ENCODE assay signal across 1 cellular context in the genomic region with DNA sequence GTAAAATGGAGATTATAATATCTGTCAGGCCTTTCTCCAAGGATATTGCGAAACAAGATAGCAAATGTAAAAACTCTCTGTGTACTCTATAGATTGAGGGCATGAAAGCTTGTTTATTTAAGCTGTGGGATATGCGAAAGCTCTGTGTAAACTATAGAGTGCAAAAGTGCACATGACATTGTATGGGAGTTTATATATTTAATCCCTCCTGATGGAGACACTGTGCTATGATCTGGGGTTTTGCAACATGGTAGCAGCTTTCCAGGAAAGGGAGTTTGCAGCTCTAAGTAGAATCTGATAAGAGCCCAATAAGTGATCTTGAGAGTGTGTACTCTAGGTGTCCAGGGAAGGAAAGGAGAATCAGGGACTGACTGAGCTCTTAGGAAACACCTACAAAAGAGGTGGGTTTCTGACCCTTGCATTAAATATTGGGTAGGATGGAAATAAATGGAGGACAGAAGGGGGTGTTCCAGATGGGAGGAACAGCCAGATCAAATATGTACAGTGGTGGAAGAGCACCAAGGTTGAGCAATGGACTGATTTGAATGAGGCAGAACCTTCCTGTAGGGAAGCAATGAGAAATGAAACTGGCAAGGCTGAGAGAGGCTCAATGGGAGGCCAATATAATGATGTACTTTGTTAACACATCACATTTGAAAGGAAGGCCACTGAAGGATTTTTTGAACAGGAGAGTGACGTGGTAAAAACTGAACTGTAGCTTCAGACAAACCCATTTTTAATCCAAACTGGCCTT.
TF ChIP-seq lines count a peak whose summit lies in the region.

No MANE protein-coding gene starts in this region.

TF ChIP-seq in HepG2, 621 proteins besides CTCF, POLR2A, EP300 and RAD21 (continued from another document and continues in another):
- TF ChIP-seq TEAD3 (CRISPR knock-in tag; optimal IDR thresholded peaks at IDR 0.05; ENCODE audit: borderline replicate concordance), result peak; percentile 42
- TF ChIP-seq ZNF30 (CRISPR knock-in tag; IDR thresholded peaks at IDR 0.05), result no peak
- no peak for TF ChIP-seq ZNF678 (CRISPR knock-in tag; IDR thresholded peaks at IDR 0.05)
- TF ChIP-seq, protein P1, sequence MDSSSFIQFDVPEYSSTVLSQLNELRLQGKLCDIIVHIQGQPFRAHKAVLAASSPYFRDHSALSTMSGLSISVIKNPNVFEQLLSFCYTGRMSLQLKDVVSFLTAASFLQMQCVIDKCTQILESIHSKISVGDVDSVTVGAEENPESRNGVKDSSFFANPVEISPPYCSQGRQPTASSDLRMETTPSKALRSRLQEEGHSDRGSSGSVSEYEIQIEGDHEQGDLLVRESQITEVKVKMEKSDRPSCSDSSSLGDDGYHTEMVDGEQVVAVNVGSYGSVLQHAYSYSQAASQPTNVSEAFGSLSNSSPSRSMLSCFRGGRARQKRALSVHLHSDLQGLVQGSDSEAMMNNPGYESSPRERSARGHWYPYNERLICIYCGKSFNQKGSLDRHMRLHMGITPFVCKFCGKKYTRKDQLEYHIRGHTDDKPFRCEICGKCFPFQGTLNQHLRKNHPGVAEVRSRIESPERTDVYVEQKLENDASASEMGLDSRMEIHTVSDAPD (CRISPR knock-in tag; IDR thresholded peaks at IDR 0.05), result 0 out of 2 replicates have a peak, but pooled peaks have one; percentile 64
- TF ChIP-seq GABPA (IDR thresholded peaks at IDR 0.05; ENCODE audit: low read depth, low read length), result no peak
- 0 out of 2 replicates have a peak, but pooled peaks have one; percentile 27 for TF ChIP-seq GABPA (CRISPR knock-in tag; IDR thresholded peaks at IDR 0.05; ENCODE audit: low read depth)
- peak; percentile 84 for TF ChIP-seq NCOA2 (CRISPR knock-in tag; IDR thresholded peaks at IDR 0.05)
- 0 out of 2 replicates have a peak, but pooled peaks have one; percentile 30 for TF ChIP-seq ZNF589 (CRISPR knock-in tag; conservative IDR thresholded peaks at IDR 0.05)
- TF ChIP-seq CEBPG (CRISPR knock-in tag; IDR thresholded peaks at IDR 0.05), result peak; percentile 89
- TF ChIP-seq ZFP90 (CRISPR knock-in tag; IDR thresholded peaks at IDR 0.05; ENCODE audit: borderline replicate concordance), result peak; percentile 53; the same call in 1 of the 2 replicates
- 0 out of 2 replicates have a peak, but pooled peaks have one; percentile 56 for TF ChIP-seq ZMYM4 (CRISPR knock-in tag; IDR thresholded peaks at IDR 0.05)
- TF ChIP-seq ZNF44 (CRISPR knock-in tag; IDR thresholded peaks at IDR 0.05), result no peak
- TF ChIP-seq, protein P2, sequence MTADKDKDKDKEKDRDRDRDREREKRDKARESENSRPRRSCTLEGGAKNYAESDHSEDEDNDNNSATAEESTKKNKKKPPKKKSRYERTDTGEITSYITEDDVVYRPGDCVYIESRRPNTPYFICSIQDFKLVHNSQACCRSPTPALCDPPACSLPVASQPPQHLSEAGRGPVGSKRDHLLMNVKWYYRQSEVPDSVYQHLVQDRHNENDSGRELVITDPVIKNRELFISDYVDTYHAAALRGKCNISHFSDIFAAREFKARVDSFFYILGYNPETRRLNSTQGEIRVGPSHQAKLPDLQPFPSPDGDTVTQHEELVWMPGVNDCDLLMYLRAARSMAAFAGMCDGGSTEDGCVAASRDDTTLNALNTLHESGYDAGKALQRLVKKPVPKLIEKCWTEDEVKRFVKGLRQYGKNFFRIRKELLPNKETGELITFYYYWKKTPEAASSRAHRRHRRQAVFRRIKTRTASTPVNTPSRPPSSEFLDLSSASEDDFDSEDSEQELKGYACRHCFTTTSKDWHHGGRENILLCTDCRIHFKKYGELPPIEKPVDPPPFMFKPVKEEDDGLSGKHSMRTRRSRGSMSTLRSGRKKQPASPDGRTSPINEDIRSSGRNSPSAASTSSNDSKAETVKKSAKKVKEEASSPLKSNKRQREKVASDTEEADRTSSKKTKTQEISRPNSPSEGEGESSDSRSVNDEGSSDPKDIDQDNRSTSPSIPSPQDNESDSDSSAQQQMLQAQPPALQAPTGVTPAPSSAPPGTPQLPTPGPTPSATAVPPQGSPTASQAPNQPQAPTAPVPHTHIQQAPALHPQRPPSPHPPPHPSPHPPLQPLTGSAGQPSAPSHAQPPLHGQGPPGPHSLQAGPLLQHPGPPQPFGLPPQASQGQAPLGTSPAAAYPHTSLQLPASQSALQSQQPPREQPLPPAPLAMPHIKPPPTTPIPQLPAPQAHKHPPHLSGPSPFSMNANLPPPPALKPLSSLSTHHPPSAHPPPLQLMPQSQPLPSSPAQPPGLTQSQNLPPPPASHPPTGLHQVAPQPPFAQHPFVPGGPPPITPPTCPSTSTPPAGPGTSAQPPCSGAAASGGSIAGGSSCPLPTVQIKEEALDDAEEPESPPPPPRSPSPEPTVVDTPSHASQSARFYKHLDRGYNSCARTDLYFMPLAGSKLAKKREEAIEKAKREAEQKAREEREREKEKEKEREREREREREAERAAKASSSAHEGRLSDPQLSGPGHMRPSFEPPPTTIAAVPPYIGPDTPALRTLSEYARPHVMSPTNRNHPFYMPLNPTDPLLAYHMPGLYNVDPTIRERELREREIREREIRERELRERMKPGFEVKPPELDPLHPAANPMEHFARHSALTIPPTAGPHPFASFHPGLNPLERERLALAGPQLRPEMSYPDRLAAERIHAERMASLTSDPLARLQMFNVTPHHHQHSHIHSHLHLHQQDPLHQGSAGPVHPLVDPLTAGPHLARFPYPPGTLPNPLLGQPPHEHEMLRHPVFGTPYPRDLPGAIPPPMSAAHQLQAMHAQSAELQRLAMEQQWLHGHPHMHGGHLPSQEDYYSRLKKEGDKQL (CRISPR knock-in tag; IDR thresholded peaks at IDR 0.05; ENCODE audit: low read depth), result peak; percentile 96
- TF ChIP-seq ARNTL (CRISPR knock-in tag; IDR thresholded peaks at IDR 0.05), result no peak
- TF ChIP-seq, protein P3, sequence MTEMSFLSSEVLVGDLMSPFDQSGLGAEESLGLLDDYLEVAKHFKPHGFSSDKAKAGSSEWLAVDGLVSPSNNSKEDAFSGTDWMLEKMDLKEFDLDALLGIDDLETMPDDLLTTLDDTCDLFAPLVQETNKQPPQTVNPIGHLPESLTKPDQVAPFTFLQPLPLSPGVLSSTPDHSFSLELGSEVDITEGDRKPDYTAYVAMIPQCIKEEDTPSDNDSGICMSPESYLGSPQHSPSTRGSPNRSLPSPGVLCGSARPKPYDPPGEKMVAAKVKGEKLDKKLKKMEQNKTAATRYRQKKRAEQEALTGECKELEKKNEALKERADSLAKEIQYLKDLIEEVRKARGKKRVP (CRISPR knock-in tag; IDR thresholded peaks at IDR 0.05), result 0 out of 4 replicates have a peak, but pooled peaks of 1 of the 2 experiments have one; percentile 12
- TF ChIP-seq, protein P4, sequence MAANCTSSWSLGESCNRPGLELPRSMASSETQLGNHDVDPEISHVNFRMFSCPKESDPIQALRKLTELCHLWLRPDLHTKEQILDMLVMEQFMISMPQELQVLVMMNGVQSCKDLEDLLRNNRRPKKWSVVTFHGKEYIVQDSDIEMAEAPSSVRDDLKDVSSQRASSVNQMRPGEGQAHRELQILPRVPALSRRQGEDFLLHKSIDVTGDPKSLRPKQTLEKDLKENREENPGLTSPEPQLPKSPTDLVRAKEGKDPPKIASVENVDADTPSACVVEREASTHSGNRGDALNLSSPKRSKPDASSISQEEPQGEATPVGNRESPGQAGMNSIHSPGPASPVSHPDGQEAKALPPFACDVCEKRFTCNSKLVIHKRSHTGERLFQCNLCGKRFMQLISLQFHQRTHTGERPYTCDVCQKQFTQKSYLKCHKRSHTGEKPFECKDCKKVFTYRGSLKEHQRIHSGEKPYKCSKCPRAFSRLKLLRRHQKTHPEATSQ (CRISPR knock-in tag; IDR thresholded peaks at IDR 0.05; ENCODE audit: borderline replicate concordance), result peak; percentile 67; the same call in 1 of the 2 replicates
- TF ChIP-seq ZBTB20 (CRISPR knock-in tag; IDR thresholded peaks at IDR 0.05; ENCODE audit: borderline replicate concordance, low read depth), result peak; percentile 100
- TF ChIP-seq HOXA3 (CRISPR knock-in tag; IDR thresholded peaks at IDR 0.05), result 0 out of 2 replicates have a peak, but pooled peaks have one; percentile 38
- 0 out of 2 replicates have a peak, but pooled peaks have one; percentile 37 for TF ChIP-seq ZNF510 (CRISPR knock-in tag; IDR thresholded peaks at IDR 0.05; ENCODE audit: low read depth)
- TF ChIP-seq NFYB (CRISPR knock-in tag; IDR thresholded peaks at IDR 0.05), result no peak
- TF ChIP-seq MED1 (CRISPR knock-in tag; IDR thresholded peaks at IDR 0.05), result peak; percentile 71
- TF ChIP-seq, protein P5, sequence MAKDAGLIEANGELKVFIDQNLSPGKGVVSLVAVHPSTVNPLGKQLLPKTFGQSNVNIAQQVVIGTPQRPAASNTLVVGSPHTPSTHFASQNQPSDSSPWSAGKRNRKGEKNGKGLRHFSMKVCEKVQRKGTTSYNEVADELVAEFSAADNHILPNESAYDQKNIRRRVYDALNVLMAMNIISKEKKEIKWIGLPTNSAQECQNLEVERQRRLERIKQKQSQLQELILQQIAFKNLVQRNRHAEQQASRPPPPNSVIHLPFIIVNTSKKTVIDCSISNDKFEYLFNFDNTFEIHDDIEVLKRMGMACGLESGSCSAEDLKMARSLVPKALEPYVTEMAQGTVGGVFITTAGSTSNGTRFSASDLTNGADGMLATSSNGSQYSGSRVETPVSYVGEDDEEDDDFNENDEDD (CRISPR knock-in tag; IDR thresholded peaks at IDR 0.05; ENCODE audit: borderline replicate concordance), result no peak
- TF ChIP-seq GFI1 (CRISPR knock-in tag; IDR thresholded peaks at IDR 0.05; ENCODE audit: borderline replicate concordance), result peak; percentile 69
- peak; percentile 66; the same call in 1 of the 2 replicates for TF ChIP-seq NR2F2 (IDR thresholded peaks at IDR 0.05; ENCODE audit: borderline replicate concordance, low read depth)
- peak; percentile 61; the same call in 1 of the 2 replicates for TF ChIP-seq TCF7 (IDR thresholded peaks at IDR 0.05; ENCODE audit: low read depth)
- TF ChIP-seq, protein P6, sequence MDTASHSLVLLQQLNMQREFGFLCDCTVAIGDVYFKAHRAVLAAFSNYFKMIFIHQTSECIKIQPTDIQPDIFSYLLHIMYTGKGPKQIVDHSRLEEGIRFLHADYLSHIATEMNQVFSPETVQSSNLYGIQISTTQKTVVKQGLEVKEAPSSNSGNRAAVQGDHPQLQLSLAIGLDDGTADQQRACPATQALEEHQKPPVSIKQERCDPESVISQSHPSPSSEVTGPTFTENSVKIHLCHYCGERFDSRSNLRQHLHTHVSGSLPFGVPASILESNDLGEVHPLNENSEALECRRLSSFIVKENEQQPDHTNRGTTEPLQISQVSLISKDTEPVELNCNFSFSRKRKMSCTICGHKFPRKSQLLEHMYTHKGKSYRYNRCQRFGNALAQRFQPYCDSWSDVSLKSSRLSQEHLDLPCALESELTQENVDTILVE (CRISPR knock-in tag; IDR thresholded peaks at IDR 0.05), result peak; percentile 50; the same call in 1 of the 2 replicates
- peak; percentile 45 for TF ChIP-seq KDM6A (CRISPR knock-in tag; IDR thresholded peaks at IDR 0.05; ENCODE audit: low read depth)
- TF ChIP-seq PHF5A (CRISPR knock-in tag; IDR thresholded peaks at IDR 0.05; ENCODE audit: low read depth, unreplicated experiment), result no peak
- TF ChIP-seq ZNF616 (CRISPR knock-in tag; IDR thresholded peaks at IDR 0.05; ENCODE audit: low read depth), result no peak
- no peak for TF ChIP-seq MEIS2 (CRISPR knock-in tag; IDR thresholded peaks at IDR 0.05)
- peak; percentile 34; the same call in 1 of the 2 replicates for TF ChIP-seq FOXK1 (CRISPR knock-in tag; IDR thresholded peaks at IDR 0.05; ENCODE audit: borderline replicate concordance, low read depth)
- TF ChIP-seq, protein P7, sequence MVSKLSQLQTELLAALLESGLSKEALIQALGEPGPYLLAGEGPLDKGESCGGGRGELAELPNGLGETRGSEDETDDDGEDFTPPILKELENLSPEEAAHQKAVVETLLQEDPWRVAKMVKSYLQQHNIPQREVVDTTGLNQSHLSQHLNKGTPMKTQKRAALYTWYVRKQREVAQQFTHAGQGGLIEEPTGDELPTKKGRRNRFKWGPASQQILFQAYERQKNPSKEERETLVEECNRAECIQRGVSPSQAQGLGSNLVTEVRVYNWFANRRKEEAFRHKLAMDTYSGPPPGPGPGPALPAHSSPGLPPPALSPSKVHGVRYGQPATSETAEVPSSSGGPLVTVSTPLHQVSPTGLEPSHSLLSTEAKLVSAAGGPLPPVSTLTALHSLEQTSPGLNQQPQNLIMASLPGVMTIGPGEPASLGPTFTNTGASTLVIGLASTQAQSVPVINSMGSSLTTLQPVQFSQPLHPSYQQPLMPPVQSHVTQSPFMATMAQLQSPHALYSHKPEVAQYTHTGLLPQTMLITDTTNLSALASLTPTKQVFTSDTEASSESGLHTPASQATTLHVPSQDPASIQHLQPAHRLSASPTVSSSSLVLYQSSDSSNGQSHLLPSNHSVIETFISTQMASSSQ (IDR thresholded peaks at IDR 0.05; ENCODE audit: low read depth), result peak; percentile 24; the same call in 1 of the 2 replicates
- TF ChIP-seq, protein P7 (CRISPR knock-in tag; IDR thresholded peaks at IDR 0.05; ENCODE audit: borderline replicate concordance), result peak; percentile 42; the same call in 1 of the 2 replicates
- TF ChIP-seq HDAC2 (CRISPR knock-in tag; IDR thresholded peaks at IDR 0.05), result peak; percentile 88
- TF ChIP-seq SAP130 (CRISPR knock-in tag; IDR thresholded peaks at IDR 0.05; ENCODE audit: low read depth), result 0 out of 2 replicates have a peak, but pooled peaks have one; percentile 19
- TF ChIP-seq, protein P8, sequence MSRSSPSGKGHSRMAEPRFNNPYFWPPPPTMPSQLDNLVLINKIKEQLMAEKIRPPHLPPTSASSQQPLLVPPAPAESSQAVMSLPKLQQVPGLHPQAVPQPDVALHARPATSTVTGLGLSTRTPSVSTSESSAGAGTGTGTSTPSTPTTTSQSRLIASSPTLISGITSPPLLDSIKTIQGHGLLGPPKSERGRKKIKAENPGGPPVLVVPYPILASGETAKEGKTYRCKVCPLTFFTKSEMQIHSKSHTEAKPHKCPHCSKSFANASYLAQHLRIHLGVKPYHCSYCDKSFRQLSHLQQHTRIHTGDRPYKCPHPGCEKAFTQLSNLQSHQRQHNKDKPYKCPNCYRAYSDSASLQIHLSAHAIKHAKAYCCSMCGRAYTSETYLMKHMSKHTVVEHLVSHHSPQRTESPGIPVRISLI (CRISPR knock-in tag; IDR thresholded peaks at IDR 0.05; ENCODE audit: borderline replicate concordance), result peak; percentile 15
- TF ChIP-seq KDM3A (CRISPR knock-in tag; IDR thresholded peaks at IDR 0.05; ENCODE audit: low read depth), result no peak
- TF ChIP-seq HMG20B (CRISPR knock-in tag; conservative IDR thresholded peaks at IDR 0.05), result 0 out of 2 replicates have a peak, but pooled peaks have one; percentile 66
- no peak for TF ChIP-seq ZNF501 (CRISPR knock-in tag; IDR thresholded peaks at IDR 0.05)
- no peak for TF ChIP-seq ZFP82 (CRISPR knock-in tag; IDR thresholded peaks at IDR 0.05; ENCODE audit: borderline replicate concordance)
- TF ChIP-seq TBX3 (IDR thresholded peaks at IDR 0.05; ENCODE audit: borderline replicate concordance), result peak; percentile 58; the same call in 1 of the 2 replicates
